2 cellular contexts compared by ENCODE assay signal in genomic region chrX:78129714-78130113, GRCh38.
TF ChIP-seq lines count a peak whose summit lies in the region.

No MANE protein-coding gene starts in this region.

TF ChIP-seq in GM23338, 12 proteins besides CTCF, POLR2A, EP300 and RAD21:
- TF ChIP-seq EZH2phosphoT487 (IDR thresholded peaks at IDR 0.05; ENCODE audit: unreplicated experiment) (no peak), REST (IDR thresholded peaks at IDR 0.05; ENCODE audit: unreplicated experiment) (no peak), POLR2AphosphoS5 (IDR thresholded peaks at IDR 0.05; ENCODE audit: low read depth) (0 out of 2 replicates have a peak, but pooled peaks have one; percentile 18), ZNF331 (CRISPR knock-in tag; IDR thresholded peaks at IDR 0.05; ENCODE audit: low read depth) (no peak)

TF ChIP-seq in H1, 55 proteins besides CTCF, POLR2A, EP300 and RAD21:
- peak; percentile 50; the same call in 1 of the 2 replicates for TF ChIP-seq POLR2AphosphoS5 (IDR thresholded peaks at IDR 0.05; ENCODE audit: low read depth, low read length)
- TF ChIP-seq YY1 (IDR thresholded peaks at IDR 0.05; ENCODE audit: low read depth, low read length): no peak
- TF ChIP-seq NRF1 (IDR thresholded peaks at IDR 0.05; ENCODE audit: low read depth, low read length): no peak
- TF ChIP-seq BRCA1 (IDR thresholded peaks at IDR 0.05; ENCODE audit: low read depth, low read length): no peak
